ENCODE assay signal across 13 cellular contexts in genomic region chr2:170679607-170680079, GRCh38. TPM values are rescaled to one million over a fixed set of nuclear protein-coding genes. Genes with fewer than 3 reads are reported as not detected.
DNase-seq lines count a peak whose midpoint lies in the region; ATAC-seq and TF ChIP-seq lines count a peak whose summit lies in the region.
"Had no signal": no experiment of that assay in that cellular context is flagged by ENCODE, and none has a peak within 500 bp of the region (broad histone marks: within the 10 kb centered on the region; RNA-seq: fewer than 3 reads in every experiment).

No MANE protein-coding gene starts in this region.

- intact Hi-C loops in upper lobe of right lung (cut with DNase I): no loop called here
- intact Hi-C loops in posterior vena cava (cut with DNase I): no loop called here

- H3K27me3 ChIP-seq in upper lobe of right lung: no peaks in the 10 kb centered on the region
- H3K27me3 ChIP-seq: cardiac muscle cell had no signal

- TF ChIP-seq CTCF in fibroblast of the aortic adventitia (IDR thresholded peaks at IDR 0.05; ENCODE audit: insufficient read depth, low read length) (no peak), upper lobe of right lung (IDR thresholded peaks at IDR 0.05) (no peak)

- no peaks in the 10 kb centered on the region for H3K9me3 ChIP-seq in upper lobe of right lung

- H3K36me3 ChIP-seq in upper lobe of right lung: no peaks in the 10 kb centered on the region
- H3K36me3 ChIP-seq: cardiac muscle cell had no signal

- no peak overlapping the region for H3K27ac ChIP-seq in upper lobe of right lung
- H3K27ac ChIP-seq: 22Rv1, cardiac muscle cell had no signal

- no peak overlapping the region for H3K4me3 ChIP-seq in fibroblast of the aortic adventitia (ENCODE audit: low read depth, low read length)
- H3K4me3 ChIP-seq in upper lobe of right lung: no peak overlapping the region
- H3K4me3 ChIP-seq: cardiac muscle cell had no signal

- H3K4me1 ChIP-seq in upper lobe of right lung: no peaks in the 10 kb centered on the region

- ATAC-seq in upper lobe of right lung: peak; percentile 59
- no peak for ATAC-seq in HG03135 (IDR thresholded peaks at IDR 0.05; ENCODE audit: unreplicated experiment)
- no peak for ATAC-seq in HG03025 (IDR thresholded peaks at IDR 0.05; ENCODE audit: low FRiP score, unreplicated experiment)
- ATAC-seq: naive thymus-derived CD4-positive, alpha-beta T cell had no signal

- DNase-seq in DMS153 (lab: John Stamatoyannopoulos, UW) (peak; percentile 40), DMS153 treated with DMSO at 0.1 percent for 48 hours (lab: John Stamatoyannopoulos, UW; ENCODE audit: unreplicated experiment) (no peak), NOMO-1 treated with DMSO at 0.1 percent for 48 hours (lab: John Stamatoyannopoulos, UW; ENCODE audit: unreplicated experiment) (peak; percentile 71), fibroblast of the aortic adventitia (ENCODE audit: low read depth) (peak; percentile 4), upper lobe of right lung (no peak), posterior vena cava (ENCODE audit: low spot score) (no peak)
- DNase-seq: glutamatergic neuron; naive thymus-derived CD4-positive, alpha-beta T cell had no signal

RNA-seq across cellular contexts. Expression of gene SP5, which starts 35.5 kb away (rescaled TPM):
- total RNA-seq in fibroblast of the aortic adventitia (ENCODE audit: low replicate concordance) (not detected in 2 replicates), upper lobe of right lung (2.5 TPM), posterior vena cava (under 1 TPM in 1 of 2 donors, not detected in 1; 0.28 TPM)
- total RNA-seq: HT1080; naive thymus-derived CD4-positive, alpha-beta T cell had no signal

Comparison
In these comparisons a context has a peak if more than half of its experiments do, and no peak if none do; other contexts are left out.
1. DNase-seq: peak in DMS153 (single experiment), NOMO-1 treated with DMSO at 0.1 percent for 48 hours (single experiment) and fibroblast of the aortic adventitia (single experiment); none in DMS153 treated with DMSO at 0.1 percent for 48 hours (single experiment), upper lobe of right lung (single experiment) and posterior vena cava (single experiment).